ENCODE assay signal across 25 cellular contexts in the genomic region with DNA sequence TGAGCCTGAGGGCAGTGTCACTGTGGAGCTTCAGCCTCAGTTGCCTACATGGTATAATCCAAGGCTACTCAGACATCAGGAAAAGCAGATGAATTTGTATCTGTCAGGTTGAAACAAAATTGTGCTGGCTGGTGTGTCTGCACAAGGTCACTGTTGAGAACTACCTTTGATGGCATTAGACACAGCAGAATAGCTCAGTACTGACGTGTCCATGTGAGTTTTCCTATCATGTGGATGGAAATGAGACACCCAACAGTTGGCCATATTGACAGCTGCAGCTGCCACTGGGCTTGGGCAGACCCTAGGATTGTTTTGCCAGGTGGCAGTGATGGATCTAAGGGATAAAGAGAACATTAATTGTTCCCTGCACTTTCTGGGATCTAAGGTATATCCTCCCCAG.
"Had no signal": no experiment of that assay in that cellular context is flagged by ENCODE, and none has a peak within 500 bp of the region (broad histone marks: within the 10 kb centered on the region; RNA-seq: fewer than 3 reads in every experiment).

No MANE protein-coding gene starts in this region.

- H3K9me3 Mint-ChIP-seq: activated B cell treated with CpG ODN at 0.5 μM for 24 hours; activated naive CD4-positive, alpha-beta T cell treated with anti-CD3 and anti-CD28 coated beads for 36 hours; activated T-cell treated with anti-CD3 and anti-CD28 coated beads, Interleukin-2, amount 50 U/mL, for 72 hours; endodermal cell; natural killer cell treated with Interleukin-12 subunit alpha and Interleukin-12 subunit beta and Interleukin-15 and Interleukin-18, amount 100 ng/mL, for 72 hours; stimulated activated effector memory CD8-positive, alpha-beta T cell treated with anti-CD3 and anti-CD28 coated beads, Interleukin-12 subunit alpha, Interleukin-12 subunit beta, amount 100 ng/mL, for 72 hours; stimulated activated naive CD8-positive, alpha-beta T cell treated with anti-CD3 and anti-CD28 coated beads, Interleukin-15, amount 100 ng/mL, for 72 hours had no signal

- H3K4me3 Mint-ChIP-seq: activated B cell treated with CpG ODN at 0.5 μM for 24 hours; activated naive CD4-positive, alpha-beta T cell treated with anti-CD3 and anti-CD28 coated beads for 36 hours; activated T-cell treated with anti-CD3 and anti-CD28 coated beads, Interleukin-2, amount 50 U/mL, for 72 hours; endodermal cell; natural killer cell treated with Interleukin-12 subunit alpha and Interleukin-12 subunit beta and Interleukin-15 and Interleukin-18, amount 100 ng/mL, for 72 hours; stimulated activated effector memory CD8-positive, alpha-beta T cell treated with anti-CD3 and anti-CD28 coated beads, Interleukin-12 subunit alpha, Interleukin-12 subunit beta, amount 100 ng/mL, for 72 hours; stimulated activated naive CD8-positive, alpha-beta T cell treated with anti-CD3 and anti-CD28 coated beads, Interleukin-15, amount 100 ng/mL, for 72 hours had no signal

- H3K27ac ChIP-seq: coronary artery, esophagus squamous epithelium, gastroesophageal sphincter, left ventricle myocardium inferior, pancreas, tibial artery, uterus had no signal

- H3K4me1 Mint-ChIP-seq: activated B cell treated with CpG ODN at 0.5 μM for 24 hours, endodermal cell had no signal

- H3K27me3 Mint-ChIP-seq: activated B cell treated with CpG ODN at 0.5 μM for 24 hours; natural killer cell treated with Interleukin-12 subunit alpha and Interleukin-12 subunit beta and Interleukin-15 and Interleukin-18, amount 100 ng/mL, for 72 hours; stimulated activated naive CD8-positive, alpha-beta T cell treated with anti-CD3 and anti-CD28 coated beads, Interleukin-15, amount 100 ng/mL, for 72 hours had no signal

- H3K36me3 ChIP-seq: pancreas, uterus had no signal

- H3K27ac Mint-ChIP-seq: activated B cell treated with CpG ODN at 0.5 μM for 24 hours; endodermal cell; natural killer cell treated with Interleukin-12 subunit alpha and Interleukin-12 subunit beta and Interleukin-15 and Interleukin-18, amount 100 ng/mL, for 72 hours; stimulated activated effector memory CD8-positive, alpha-beta T cell treated with anti-CD3 and anti-CD28 coated beads, Interleukin-12 subunit alpha, Interleukin-12 subunit beta, amount 100 ng/mL, for 72 hours; stimulated activated naive CD8-positive, alpha-beta T cell treated with anti-CD3 and anti-CD28 coated beads, Interleukin-15, amount 100 ng/mL, for 72 hours had no signal

- H3K27me3 ChIP-seq: esophagus squamous epithelium, gastroesophageal sphincter, pancreas, tibial artery, uterus had no signal

- H3K4me3 ChIP-seq: coronary artery, esophagus squamous epithelium, gastroesophageal sphincter, left ventricle myocardium inferior, pancreas, tibial artery, uterus had no signal

- H3K9me3 ChIP-seq: esophagus squamous epithelium, gastroesophageal sphincter, left ventricle myocardium inferior, pancreas, tibial artery, uterus had no signal

- H3K36me3 Mint-ChIP-seq: natural killer cell treated with Interleukin-12 subunit alpha and Interleukin-12 subunit beta and Interleukin-15 and Interleukin-18, amount 100 ng/mL, for 72 hours had no signal

- ATAC-seq: gastroesophageal sphincter; natural killer cell treated with Interleukin-12 subunit alpha and Interleukin-12 subunit beta and Interleukin-15 and Interleukin-18, amount 100 ng/mL, for 72 hours; pancreas; right cardiac atrium; stimulated activated effector memory CD8-positive, alpha-beta T cell treated with anti-CD3 and anti-CD28 coated beads, Interleukin-12 subunit alpha, Interleukin-12 subunit beta, amount 100 ng/mL, for 72 hours; stimulated activated naive CD8-positive, alpha-beta T cell treated with anti-CD3 and anti-CD28 coated beads, Interleukin-15, amount 100 ng/mL, for 72 hours had no signal

- DNase-seq: activated B cell treated with CpG ODN at 0.5 μM for 24 hours; activated CD4-positive, alpha-beta T cell treated with anti-CD3 and anti-CD28 coated beads for 4 hours; activated CD4-positive, alpha-beta T cell treated with anti-CD3 and anti-CD28 coated beads, Interleukin-2, amount 50 U/mL, for 48 hours; activated CD8-positive, alpha-beta memory T cell treated with anti-CD3 and anti-CD28 coated beads, Interleukin-2, amount 50 U/mL, for 48 hours; activated effector memory CD4-positive, alpha-beta T cell treated with Interleukin-2 at 50 U/mL for 16 hours; activated naive CD4-positive, alpha-beta T cell treated with anti-CD3 and anti-CD28 coated beads for 36 hours; activated T-cell treated with anti-CD3 and anti-CD28 coated beads, Interleukin-2, amount 50 U/mL, for 72 hours; cerebellar nuclear complex; endodermal cell; esophagus squamous epithelium; head of caudate nucleus; hypothalamus; left ventricle myocardium inferior; pancreas; right cardiac atrium; small intestine; stimulated activated CD4-positive, alpha-beta T cell treated with anti-CD3 and anti-CD28 coated beads, Interleukin-2, amount 100 ng/mL, for 24 hours; stimulated activated naive CD8-positive, alpha-beta T cell treated with anti-CD3 and anti-CD28 coated beads, Interleukin-15, amount 100 ng/mL, for 72 hours; T-helper 9 cell; tibial artery; uterus had no signal

- H3K4me1 ChIP-seq: esophagus squamous epithelium, gastroesophageal sphincter, left ventricle myocardium inferior, pancreas, tibial artery, uterus had no signal
